Comparison of ENCODE assay signal across 9 cellular contexts in the genomic region with DNA sequence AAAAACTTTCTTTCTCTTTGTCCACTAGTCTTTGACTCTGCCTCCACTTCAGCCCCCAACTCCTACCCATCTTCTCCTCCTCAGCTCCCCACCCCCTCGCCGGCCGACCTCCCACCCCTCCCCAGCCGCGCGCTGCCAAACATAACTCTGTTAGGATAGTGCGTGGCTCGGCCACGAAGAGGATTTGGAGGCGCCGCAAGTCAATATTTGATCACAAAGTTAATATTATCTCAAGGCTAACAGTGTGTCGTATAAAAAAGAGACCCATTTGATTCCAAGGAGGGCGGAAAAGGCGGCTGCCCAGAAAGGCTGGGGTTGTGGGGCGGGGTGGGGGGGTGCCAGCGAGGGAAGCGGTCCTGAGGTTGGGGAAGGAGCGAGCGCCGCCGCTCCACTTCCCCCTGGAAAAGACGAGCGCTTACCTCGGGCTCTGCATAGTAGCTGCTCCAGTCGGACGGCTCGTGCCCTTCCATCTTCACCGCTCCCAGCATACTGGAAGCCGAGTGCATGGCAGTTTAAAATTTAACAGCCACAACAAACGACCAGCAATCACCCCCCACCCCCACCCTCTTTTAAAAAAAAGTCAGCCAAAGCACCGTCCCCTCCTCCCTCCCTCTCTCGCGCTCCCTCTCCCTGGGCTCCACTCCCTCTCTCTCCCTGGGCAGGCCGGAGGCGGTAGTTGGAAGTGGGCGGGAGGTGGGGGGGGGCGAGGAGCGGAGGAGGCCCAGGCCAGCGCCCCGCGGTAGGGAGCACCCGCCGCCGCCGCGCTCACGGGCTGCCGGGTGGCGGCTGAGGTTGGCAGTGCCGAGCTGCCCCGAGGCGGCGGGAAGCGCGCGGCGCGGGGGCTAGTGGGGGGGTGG. TPM values are rescaled to one million over a fixed set of nuclear protein-coding genes. Genes with fewer than 3 reads are reported as not detected.
DNase-seq lines count a peak whose midpoint lies in the region; ATAC-seq lines count a peak whose summit lies in the region.
"Had no signal": no experiment of that assay in that cellular context is flagged by ENCODE, and none has a peak within 500 bp of the region (broad histone marks: within the 10 kb centered on the region; RNA-seq: fewer than 3 reads in every experiment).

A gene (minus strand): TSS at position 800 of the 857 bp plus-strand sequence. CDS start 294 bp downstream, at position 506.

- H2AFZ ChIP-seq in ACC112 (ENCODE audit: low read length, unreplicated experiment): no peak within 1 kb of the TSS
- no peak within 1 kb of the TSS for H2AFZ ChIP-seq in mesenchymal stem cell (ENCODE audit: low read depth, low read length)

- H2BK15ac ChIP-seq in mesenchymal stem cell (ENCODE audit: low read depth, poor library complexity, severe bottlenecking): no peak within 1 kb of the TSS

- H2AK5ac ChIP-seq in mesenchymal stem cell (ENCODE audit: low read length, severe bottlenecking): no peak within 1 kb of the TSS

- H3K4me1 ChIP-seq in ACC112 (ENCODE audit: control insufficient read depth, insufficient read depth, low read length, unreplicated experiment) (no peaks in the 10 kb centered on the region), HUES48 (ENCODE audit: control insufficient read depth, insufficient read depth, low read length) (peaks cover 10% of the 10 kb centered on the region; the same call in 1 of the 2 replicates), mesenchymal stem cell (ENCODE audit: control insufficient read depth, insufficient read depth, low read depth, low read length) (peaks cover 39% of the 10 kb centered on the region)
- no peaks in the 10 kb centered on the region for H3K4me1 ChIP-seq in CD4-positive, alpha-beta memory T cell (ENCODE audit: insufficient read depth, low read length)

- CTCF ChIA-PET in CD4-positive, alpha-beta memory T cell (lab: Charles Lee; ENCODE audit: partially characterized antibody): no interaction called here
- CTCF ChIA-PET in activated CD4-positive, alpha-beta memory T cell treated with anti-CD3 and anti-CD28 coated beads, Interleukin-2, amount 10 ng/mL, durations not matched to agents 7 days and 5 days (lab: Charles Lee): no interaction called here

- H3K27ac Mint-ChIP-seq in activated T-helper 1 cell treated with anti-CD3 and anti-CD28 coated beads, Interleukin-12 subunit alpha, Interleukin-12 subunit beta, Interleukin-2, Interleukin-4 antibody, amounts not matched to agents 30 ng/mL and 10 ng/mL and 1 ng/mL, durations not matched to agents 14 hours and 24 hours and 36 hours: peak within 1 kb of the TSS; percentile 65
- H3K27ac Mint-ChIP-seq in CD4-positive, alpha-beta memory T cell: no peak within 1 kb of the TSS
- no peak within 1 kb of the TSS for H3K27ac Mint-ChIP-seq in activated CD4-positive, alpha-beta memory T cell treated with anti-CD3 and anti-CD28 coated beads, Interleukin-2, amount 10 ng/mL, durations not matched to agents 7 days and 5 days
- H3K27ac Mint-ChIP-seq: IgD-negative memory B cell had no signal

- no peak within 1 kb of the TSS for H3K14ac ChIP-seq in mesenchymal stem cell (ENCODE audit: low read length in 2 of 2)

- H3K23ac ChIP-seq in mesenchymal stem cell (ENCODE audit: low read length in 2 of 2): no peak within 1 kb of the TSS

- under 1% methylated on average over 20 of the region's 58 CpGs for WGBS in mesenchymal stem cell

- POLR2A ChIA-PET in CD4-positive, alpha-beta memory T cell (lab: Charles Lee; ENCODE audit: partially characterized antibody): no interaction called here
- POLR2A ChIA-PET in activated CD4-positive, alpha-beta memory T cell treated with anti-CD3 and anti-CD28 coated beads, Interleukin-2, amount 10 ng/mL, durations not matched to agents 7 days and 5 days (lab: Charles Lee): no interaction called here

- no peaks in the 10 kb centered on the region for H3K4me1 Mint-ChIP-seq in activated T-helper 1 cell treated with anti-CD3 and anti-CD28 coated beads, Interleukin-12 subunit alpha, Interleukin-12 subunit beta, Interleukin-2, Interleukin-4 antibody, amounts not matched to agents 30 ng/mL and 10 ng/mL and 1 ng/mL, durations not matched to agents 14 hours and 24 hours and 36 hours (ENCODE audit: low read depth)
- peaks cover 0 to 4% (median 0%) of the 10 kb centered on the region in 4 donors for H3K4me1 Mint-ChIP-seq in CD4-positive, alpha-beta memory T cell
- no peaks in the 10 kb centered on the region for H3K4me1 Mint-ChIP-seq in activated CD4-positive, alpha-beta memory T cell treated with anti-CD3 and anti-CD28 coated beads, Interleukin-2, amount 10 ng/mL, durations not matched to agents 7 days and 5 days

- H3K27me3 ChIP-seq in ACC112 (ENCODE audit: insufficient read depth, low read length) (peaks cover 95% of the 10 kb centered on the region), HUES48 (ENCODE audit: control insufficient read depth, insufficient read depth, low read length) (peaks cover 97% of the 10 kb centered on the region), mesenchymal stem cell (ENCODE audit: control insufficient read depth in 1 of 2, insufficient read depth in 1 of 2, low read length in 2 of 2) (peaks cover 89% of the 10 kb centered on the region in 2 experiments)
- peaks cover 6% of the 10 kb centered on the region for H3K27me3 ChIP-seq in CD4-positive, alpha-beta memory T cell (ENCODE audit: insufficient read depth, low read length)

- H3K4me3 ChIP-seq in ACC112 (ENCODE audit: low read depth, low read length): peak within 1 kb of the TSS; percentile 47; the same call in 1 of the 2 replicates
- peak within 1 kb of the TSS; percentile 37; the same call in 1 of the 2 replicates for H3K4me3 ChIP-seq in HUES48 (ENCODE audit: low read depth, low read length)
- peak within 1 kb of the TSS in 1 of 2 experiments; percentile 49 for H3K4me3 ChIP-seq in mesenchymal stem cell (ENCODE audit: insufficient read depth in 1 of 2, low read depth in 1 of 2, low read length in 2 of 2)
- H3K4me3 ChIP-seq in CD4-positive, alpha-beta memory T cell (ENCODE audit: low read length in 2 of 2): no peak within 1 kb of the TSS

- no peak within 1 kb of the TSS for H4K8ac ChIP-seq in mesenchymal stem cell (ENCODE audit: low read length)

- H3K4me3 Mint-ChIP-seq in activated T-helper 1 cell treated with anti-CD3 and anti-CD28 coated beads, Interleukin-12 subunit alpha, Interleukin-12 subunit beta, Interleukin-2, Interleukin-4 antibody, amounts not matched to agents 30 ng/mL and 10 ng/mL and 1 ng/mL, durations not matched to agents 14 hours and 24 hours and 36 hours: no peak within 1 kb of the TSS
- H3K4me3 Mint-ChIP-seq in CD4-positive, alpha-beta memory T cell: peak within 1 kb of the TSS in 2 of 8 donors; percentile 48 to 53
- no peak within 1 kb of the TSS for H3K4me3 Mint-ChIP-seq in activated CD4-positive, alpha-beta memory T cell treated with anti-CD3 and anti-CD28 coated beads, Interleukin-2, amount 10 ng/mL, durations not matched to agents 7 days and 5 days

- H3K4ac ChIP-seq in mesenchymal stem cell (ENCODE audit: low read depth in 1 of 2, low read length in 2 of 2): no peak within 1 kb of the TSS

- H3K9me3 ChIP-seq in HUES48 (ENCODE audit: control insufficient read depth, insufficient read depth, low read length) (no peaks in the 10 kb centered on the region), mesenchymal stem cell (ENCODE audit: control insufficient read depth, low read length) (no peaks in the 10 kb centered on the region)
- no peaks in the 10 kb centered on the region for H3K9me3 ChIP-seq in CD4-positive, alpha-beta memory T cell (ENCODE audit: control insufficient read depth in 1 of 2, low read length in 2 of 2)

- H2BK120ac ChIP-seq in mesenchymal stem cell (ENCODE audit: low read depth, low read length): no peak within 1 kb of the TSS

- H2BK12ac ChIP-seq in mesenchymal stem cell (ENCODE audit: low read length in 2 of 2): no peak within 1 kb of the TSS

- ATAC-seq in HG02623 (IDR thresholded peaks at IDR 0.05; ENCODE audit: unreplicated experiment): no peak

- H3K36me3 Mint-ChIP-seq in activated T-helper 1 cell treated with anti-CD3 and anti-CD28 coated beads, Interleukin-12 subunit alpha, Interleukin-12 subunit beta, Interleukin-2, Interleukin-4 antibody, amounts not matched to agents 30 ng/mL and 10 ng/mL and 1 ng/mL, durations not matched to agents 14 hours and 24 hours and 36 hours (ENCODE audit: low read depth): peaks cover 2% of the 10 kb centered on the region
- peaks cover 0 to 6% of the 10 kb centered on the region in 2 donors for H3K36me3 Mint-ChIP-seq in CD4-positive, alpha-beta memory T cell
- peaks cover 8% of the 10 kb centered on the region for H3K36me3 Mint-ChIP-seq in activated CD4-positive, alpha-beta memory T cell treated with anti-CD3 and anti-CD28 coated beads, Interleukin-2, amount 10 ng/mL, durations not matched to agents 7 days and 5 days (ENCODE audit: low read depth)

- H3K4me2 ChIP-seq in mesenchymal stem cell (ENCODE audit: low read length, poor library complexity, severe bottlenecking): peak within 1 kb of the TSS; percentile 40

- no peaks in the 10 kb centered on the region for H3K36me3 ChIP-seq in ACC112 (ENCODE audit: insufficient read depth, low read length)
- no peaks in the 10 kb centered on the region for H3K36me3 ChIP-seq in HUES48 (ENCODE audit: control insufficient read depth, insufficient read depth, low read length)
- H3K36me3 ChIP-seq in mesenchymal stem cell (ENCODE audit: control insufficient read depth in 1 of 2, insufficient read depth in 2 of 2, low read depth in 1 of 2, low read length in 2 of 2): no peaks in the 10 kb centered on the region
- no peaks in the 10 kb centered on the region for H3K36me3 ChIP-seq in CD4-positive, alpha-beta memory T cell (ENCODE audit: insufficient read depth, low read length)

- H3K27me3 Mint-ChIP-seq in activated T-helper 1 cell treated with anti-CD3 and anti-CD28 coated beads, Interleukin-12 subunit alpha, Interleukin-12 subunit beta, Interleukin-2, Interleukin-4 antibody, amounts not matched to agents 30 ng/mL and 10 ng/mL and 1 ng/mL, durations not matched to agents 14 hours and 24 hours and 36 hours (ENCODE audit: insufficient read depth): peaks cover 58% of the 10 kb centered on the region
- H3K27me3 Mint-ChIP-seq in CD4-positive, alpha-beta memory T cell: peaks cover 37 to 43% of the 10 kb centered on the region in 2 donors
- H3K27me3 Mint-ChIP-seq in activated CD4-positive, alpha-beta memory T cell treated with anti-CD3 and anti-CD28 coated beads, Interleukin-2, amount 10 ng/mL, durations not matched to agents 7 days and 5 days: peaks cover 55% of the 10 kb centered on the region

- H3K9ac ChIP-seq in HUES48 (ENCODE audit: low read depth, low read length) (no peak within 1 kb of the TSS), mesenchymal stem cell (ENCODE audit: low read length) (no peak within 1 kb of the TSS)

- H3K18ac ChIP-seq in mesenchymal stem cell (ENCODE audit: low read depth in 1 of 2, low read length in 2 of 2): no peak within 1 kb of the TSS

- no peaks in the 10 kb centered on the region for H3K79me1 ChIP-seq in mesenchymal stem cell (replicated peaks; ENCODE audit: low read length, poor library complexity, severe bottlenecking)

- H4K91ac ChIP-seq in mesenchymal stem cell (ENCODE audit: low read length): no peak within 1 kb of the TSS

- H3K79me2 ChIP-seq in ACC112 (ENCODE audit: control insufficient read depth, insufficient read depth, low read length, unreplicated experiment): no peaks in the 10 kb centered on the region

- H2BK5ac ChIP-seq in mesenchymal stem cell (ENCODE audit: low read depth, low read length, poor library complexity, severe bottlenecking): no peak within 1 kb of the TSS

- intact Hi-C loops in activated T-helper 1 cell treated with anti-CD3 and anti-CD28 coated beads, Interleukin-12 subunit alpha, Interleukin-12 subunit beta, Interleukin-2, Interleukin-4 antibody, amounts not matched to agents 30 ng/mL and 10 ng/mL and 1 ng/mL, durations not matched to agents 14 hours and 24 hours and 36 hours (cut with micrococcal nuclease): loop anchor here (5.0 kb wide), 1 partner anchor 1072 kb away; a partner anchor contains a TSS
- intact Hi-C loops in CD4-positive, alpha-beta memory T cell (cut with micrococcal nuclease): no loop called here

- no peaks in the 10 kb centered on the region for H3K9me3 Mint-ChIP-seq in activated T-helper 1 cell treated with anti-CD3 and anti-CD28 coated beads, Interleukin-12 subunit alpha, Interleukin-12 subunit beta, Interleukin-2, Interleukin-4 antibody, amounts not matched to agents 30 ng/mL and 10 ng/mL and 1 ng/mL, durations not matched to agents 14 hours and 24 hours and 36 hours
- peaks cover 0 to 26% (median 16%) of the 10 kb centered on the region in 8 donors for H3K9me3 Mint-ChIP-seq in CD4-positive, alpha-beta memory T cell
- H3K9me3 Mint-ChIP-seq in activated CD4-positive, alpha-beta memory T cell treated with anti-CD3 and anti-CD28 coated beads, Interleukin-2, amount 10 ng/mL, durations not matched to agents 7 days and 5 days: no peaks in the 10 kb centered on the region

- H3K27ac ChIP-seq in ACC112 (ENCODE audit: low read depth, low read length) (no peak within 1 kb of the TSS), HUES48 (ENCODE audit: low read depth, low read length) (no peak within 1 kb of the TSS), mesenchymal stem cell (ENCODE audit: low read length, poor library complexity, severe bottlenecking) (no peak within 1 kb of the TSS)
- no peak within 1 kb of the TSS for H3K27ac ChIP-seq in CD4-positive, alpha-beta memory T cell (ENCODE audit: low read depth, low read length)

- DNase-seq in activated T-helper 1 cell treated with anti-CD3 and anti-CD28 coated beads, Interleukin-12 subunit alpha, Interleukin-12 subunit beta, Interleukin-2, Interleukin-4 antibody, amounts not matched to agents 30 ng/mL and 10 ng/mL and 1 ng/mL, durations not matched to agents 14 hours and 24 hours and 36 hours (ENCODE audit: low spot score): no peak
- DNase-seq in mesenchymal stem cell: no peak
- no peak for DNase-seq in CD4-positive, alpha-beta memory T cell
- no peak for DNase-seq in activated CD4-positive, alpha-beta memory T cell treated with anti-CD3 and anti-CD28 coated beads, Interleukin-2, amount 10 ng/mL, durations not matched to agents 7 days and 5 days
- no peak for DNase-seq in NCI-H2171 (lab: John Stamatoyannopoulos, UW)

RNA-seq across cellular contexts. Expression of the gene that starts here (rescaled TPM):
- total RNA-seq in activated T-helper 1 cell treated with anti-CD3 and anti-CD28 coated beads, Interleukin-12 subunit alpha, Interleukin-12 subunit beta, Interleukin-2, Interleukin-4 antibody, amounts not matched to agents 30 ng/mL and 10 ng/mL and 1 ng/mL, durations not matched to agents 14 hours and 24 hours and 36 hours: not detected in 2 replicates
- polyA plus RNA-seq in mesenchymal stem cell (2013, experiment 1 of 2): not detected
- polyA plus RNA-seq in mesenchymal stem cell (2013, experiment 2 of 2): not detected
- not detected for total RNA-seq in CD4-positive, alpha-beta memory T cell
- polyA plus RNA-seq in CD4-positive, alpha-beta memory T cell: not detected
- not detected for total RNA-seq in activated CD4-positive, alpha-beta memory T cell treated with anti-CD3 and anti-CD28 coated beads, Interleukin-2, amount 10 ng/mL, durations not matched to agents 7 days and 5 days
- polyA plus RNA-seq: IgD-negative memory B cell had no signal

Comparison
In these comparisons a context has a peak if more than half of its experiments do, and no peak if none do; other contexts are left out.
1. H3K4me3 ChIP-seq: peak in ACC112 (single experiment) and HUES48 (single experiment); none in CD4-positive, alpha-beta memory T cell (0 of 2).